11 cellular contexts compared by ENCODE assay signal in the genomic region with DNA sequence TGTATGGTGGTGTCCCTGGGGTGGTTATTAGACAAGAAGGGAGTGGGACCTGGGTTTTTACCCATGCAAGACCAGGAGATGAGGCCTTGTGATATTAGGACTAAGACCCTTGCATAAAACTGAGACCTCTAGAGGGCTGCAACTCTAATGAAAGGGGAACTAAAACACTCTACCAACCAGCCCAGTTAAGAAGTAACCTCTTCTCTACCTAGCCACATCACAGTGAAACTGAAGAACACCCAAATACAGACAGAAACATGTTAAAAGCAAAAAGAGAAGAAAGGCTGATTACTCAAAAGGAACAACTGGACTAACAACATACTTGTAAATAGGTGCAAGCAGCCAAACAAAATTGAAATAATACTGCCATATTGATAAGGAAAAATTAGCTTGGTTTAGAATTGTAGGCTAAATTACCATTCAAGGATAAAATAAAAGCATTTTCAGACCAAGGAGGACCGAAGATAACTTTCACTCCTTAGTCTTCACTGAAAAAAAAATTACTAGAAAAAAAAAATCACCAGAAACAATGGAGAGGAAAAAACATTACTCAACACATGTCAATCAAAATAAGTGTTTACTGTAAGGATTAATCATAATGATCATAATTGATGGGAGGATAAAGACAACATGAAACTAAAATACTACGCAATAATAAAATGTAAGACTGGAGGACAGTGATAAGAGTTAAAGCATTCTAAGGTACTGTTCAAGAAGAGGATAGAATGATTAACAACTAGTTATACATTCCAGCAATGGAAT. TPM values are rescaled to one million over a fixed set of nuclear protein-coding genes. Genes with fewer than 3 reads are reported as not detected.
DNase-seq lines count a peak whose midpoint lies in the region; ATAC-seq and TF ChIP-seq lines count a peak whose summit lies in the region.
"Had no signal": no experiment of that assay in that cellular context is flagged by ENCODE, and none has a peak within 500 bp of the region (broad histone marks: within the 10 kb centered on the region; RNA-seq: fewer than 3 reads in every experiment).

No MANE protein-coding gene starts in this region.

- H3K36me3 ChIP-seq in esophagus squamous epithelium, result peaks cover under 1 to 77% (median 5%) of the 10 kb centered on the region in 3 donors
- peaks cover 15% of the 10 kb centered on the region for H3K36me3 ChIP-seq in colonic mucosa
- H3K36me3 ChIP-seq in CD8-positive, alpha-beta T cell (ENCODE audit: insufficient read depth, low read length), result peaks cover 21% of the 10 kb centered on the region

- DNase-seq in esophagus squamous epithelium (lab: John Stamatoyannopoulos, UW) (no peak), COLO668 (lab: John Stamatoyannopoulos, UW; ENCODE audit: unreplicated experiment) (no peak), SK-N-DZ (ENCODE audit: low spot score) (no peak), colonic mucosa (no peak)
- no peak for DNase-seq in CD8-positive, alpha-beta T cell
- DNase-seq: DMS79 treated with DMSO at 0.1 percent for 48 hours; hypothalamus; stimulated activated CD8-positive, alpha-beta memory T cell treated with anti-CD3 and anti-CD28 coated beads, Interleukin-4, amount 100 ng/mL, for 48 hours had no signal

- intact Hi-C loops in esophagus squamous epithelium (cut with DNase I) (no loop called here), colonic mucosa (cut with DNase I) (no loop called here)
- intact Hi-C loops in CD8-positive, alpha-beta T cell (cut with DNase I, micrococcal nuclease), result no loop called here

- no peak overlapping the region for H3K4me3 Mint-ChIP-seq in CD8-positive, alpha-beta T cell

- peaks cover 79% of the 10 kb centered on the region for H3K36me3 Mint-ChIP-seq in CD8-positive, alpha-beta T cell

- CTCF ChIA-PET in CD8-positive, alpha-beta T cell (lab: Charles Lee), result no interaction called here

- POLR2A ChIA-PET in CD8-positive, alpha-beta T cell (lab: Charles Lee), result no interaction called here

- WGBS in esophagus squamous epithelium, 2 donors, result 57 to 72% methylated on average over 2 of the region's 2 CpGs

- TF ChIP-seq CTCF in esophagus squamous epithelium (IDR thresholded peaks at IDR 0.05), result no peak
- TF ChIP-seq CTCF in colonic mucosa (IDR thresholded peaks at IDR 0.05), result no peak
- TF ChIP-seq CTCF in CD8-positive, alpha-beta T cell (IDR thresholded peaks at IDR 0.05), result no peak

- no peak overlapping the region for H3K27ac Mint-ChIP-seq in CD8-positive, alpha-beta T cell

- H3K9me3 ChIP-seq in esophagus squamous epithelium, result no peaks in the 10 kb centered on the region
- H3K9me3 ChIP-seq in colonic mucosa, result no peaks in the 10 kb centered on the region
- H3K9me3 ChIP-seq in CD8-positive, alpha-beta T cell (ENCODE audit: low read length), result no peaks in the 10 kb centered on the region

- no peaks in the 10 kb centered on the region for H3K27me3 Mint-ChIP-seq in CD8-positive, alpha-beta T cell (ENCODE audit: low read depth)

- peak; percentile 98 for ATAC-seq in GM18868 (IDR thresholded peaks at IDR 0.05; ENCODE audit: unreplicated experiment)
- peak; percentile 90 for ATAC-seq in GM21515 (IDR thresholded peaks at IDR 0.05; ENCODE audit: unreplicated experiment)
- peak; percentile 94 for ATAC-seq in HG03103 (IDR thresholded peaks at IDR 0.05; ENCODE audit: low read depth, unreplicated experiment)
- no peak for ATAC-seq in CD8-positive, alpha-beta T cell

- TF ChIP-seq POLR2A in esophagus squamous epithelium (IDR thresholded peaks at IDR 0.05), result no peak

- peaks cover 14% of the 10 kb centered on the region for H3K4me1 Mint-ChIP-seq in CD8-positive, alpha-beta T cell (ENCODE audit: low read depth)

- H3K4me1 ChIP-seq in esophagus squamous epithelium (peaks cover 0 to 19% (median 0%) of the 10 kb centered on the region in 3 donors), colonic mucosa (no peaks in the 10 kb centered on the region)
- no peaks in the 10 kb centered on the region for H3K4me1 ChIP-seq in CD8-positive, alpha-beta T cell (ENCODE audit: insufficient read depth, low read length)

- H3K27me3 ChIP-seq in esophagus squamous epithelium, result no peaks in the 10 kb centered on the region
- H3K27me3 ChIP-seq in colonic mucosa, result no peaks in the 10 kb centered on the region
- H3K27me3 ChIP-seq in CD8-positive, alpha-beta T cell (ENCODE audit: insufficient read depth, low read length), result no peaks in the 10 kb centered on the region

- H3K4me3 ChIP-seq in esophagus squamous epithelium, result no peak overlapping the region
- no peak overlapping the region for H3K4me3 ChIP-seq in colonic mucosa
- H3K4me3 ChIP-seq in CD8-positive, alpha-beta T cell (ENCODE audit: low read depth, low read length), result no peak overlapping the region

- H3K27ac ChIP-seq in esophagus squamous epithelium, result peak overlapping the region in 3 of 4 donors; percentile 55 to 76 (median 69)
- H3K27ac ChIP-seq in colonic mucosa, result no peak overlapping the region
- H3K27ac ChIP-seq in CD8-positive, alpha-beta T cell (ENCODE audit: low read depth, low read length), result no peak overlapping the region

- H3K9me3 Mint-ChIP-seq in CD8-positive, alpha-beta T cell, result no peaks in the 10 kb centered on the region

- no peak overlapping the region for H3K9ac ChIP-seq in colonic mucosa (ENCODE audit: low read depth in 2 of 2, low read length in 2 of 2)

RNA-seq across cellular contexts. Expression of gene ERLIN1, which starts 27.6 kb away (rescaled TPM):
- total RNA-seq in esophagus squamous epithelium (10 to 100 TPM; 27.7 to 33.3 (median 29.5) TPM), colonic mucosa (10 to 100 TPM; 50.0 to 58.4 TPM)
- 24.0 and 26.3 TPM in 2 replicates for polyA plus RNA-seq in SK-N-DZ (2014; cell fraction: cytosol; rRNA removed)
- 17.2 and 18.2 TPM in 2 replicates for polyA plus RNA-seq in SK-N-DZ (2014; cell fraction: nucleus; rRNA removed)
- total RNA-seq in CD8-positive, alpha-beta T cell, result 1 to 10 TPM; 2.0 to 3.1 TPM

Comparison
In these comparisons a context has a peak if more than half of its experiments do, and no peak if none do; other contexts are left out.
1. H3K27ac ChIP-seq: peak in esophagus squamous epithelium (3 of 4); none in colonic mucosa (single experiment) and CD8-positive, alpha-beta T cell (single experiment).
2. RNA of gene ERLIN1, which starts 27.6 kb away (total RNA-seq): 50.0 to 58.4 TPM in colonic mucosa and 27.7 to 33.3 TPM in esophagus squamous epithelium; 2.0 to 3.1 TPM in CD8-positive, alpha-beta T cell; every median in the first group is over 4 times any median in the second.